14 cellular contexts compared by ENCODE assay signal in genomic region chr14:99572173-99572999, GRCh38. TPM values are rescaled to one million over a fixed set of nuclear protein-coding genes. Genes with fewer than 3 reads are reported as not detected.
DNase-seq lines count a peak whose midpoint lies in the region; ATAC-seq and TF ChIP-seq lines count a peak whose summit lies in the region.
"Had no signal": no experiment of that assay in that cellular context is flagged by ENCODE, and none has a peak within 500 bp of the region (broad histone marks: within the 10 kb centered on the region; RNA-seq: fewer than 3 reads in every experiment).

No MANE protein-coding gene starts in this region.

- TF ChIP-seq CTCF in BE2C (IDR thresholded peaks at IDR 0.05; ENCODE audit: low read depth, low read length): no peak
- no peak for TF ChIP-seq CTCF in colonic mucosa (IDR thresholded peaks at IDR 0.05)
- TF ChIP-seq CTCF in nephron progenitor cell (IDR thresholded peaks at IDR 0.05): no peak
- TF ChIP-seq CTCF in left lung (IDR thresholded peaks at IDR 0.05): no peak

- no peak overlapping the region for H3K9ac ChIP-seq in colonic mucosa (ENCODE audit: low read depth in 2 of 2, low read length in 2 of 2)

- no peaks in the 10 kb centered on the region for H3K36me3 Mint-ChIP-seq in nephron progenitor cell (ENCODE audit: low read depth)
- no peaks in the 10 kb centered on the region for H3K36me3 Mint-ChIP-seq in activated CD4-positive, alpha-beta T cell treated with anti-CD3 and anti-CD28 coated beads, Interleukin-2, amount 10 ng/mL, durations not matched to agents 24 days and 14 days (ENCODE audit: low read depth)

- intact Hi-C loops in colonic mucosa (cut with DNase I): no loop called here
- intact Hi-C loops in activated CD4-positive, alpha-beta T cell treated with anti-CD3 and anti-CD28 coated beads, Interleukin-2, amount 10 ng/mL, durations not matched to agents 24 days and 14 days (cut with micrococcal nuclease): no loop called here
- intact Hi-C loops in left lung (cut with DNase I): no loop called here

- H3K27me3 ChIP-seq in BE2C: no peaks in the 10 kb centered on the region
- H3K27me3 ChIP-seq in colonic mucosa: no peaks in the 10 kb centered on the region
- H3K27me3 ChIP-seq in left lung: no peaks in the 10 kb centered on the region

- no peak for ATAC-seq in left lung
- ATAC-seq in stimulated activated naive CD8-positive, alpha-beta T cell treated with anti-CD3 and anti-CD28 coated beads, Interleukin-15, amount 100 ng/mL, for 72 hours: no peak
- ATAC-seq: activated T-cell treated with anti-CD3 and anti-CD28 coated beads, Interleukin-2, amount 50 U/mL, for 4 hours had no signal

- H3K4me1 Mint-ChIP-seq in nephron progenitor cell: peaks cover 100% of the 10 kb centered on the region
- no peaks in the 10 kb centered on the region for H3K4me1 Mint-ChIP-seq in activated CD4-positive, alpha-beta T cell treated with anti-CD3 and anti-CD28 coated beads, Interleukin-2, amount 10 ng/mL, durations not matched to agents 24 days and 14 days
- peaks cover 33% of the 10 kb centered on the region for H3K4me1 Mint-ChIP-seq in stimulated activated naive CD8-positive, alpha-beta T cell treated with anti-CD3 and anti-CD28 coated beads, Interleukin-15, amount 100 ng/mL, for 72 hours

- no peaks in the 10 kb centered on the region for H3K27me3 Mint-ChIP-seq in nephron progenitor cell (ENCODE audit: low read depth, poor library complexity)
- no peaks in the 10 kb centered on the region for H3K27me3 Mint-ChIP-seq in activated CD4-positive, alpha-beta T cell treated with anti-CD3 and anti-CD28 coated beads, Interleukin-2, amount 10 ng/mL, durations not matched to agents 24 days and 14 days
- H3K27me3 Mint-ChIP-seq in stimulated activated naive CD8-positive, alpha-beta T cell treated with anti-CD3 and anti-CD28 coated beads, Interleukin-15, amount 100 ng/mL, for 72 hours: no peaks in the 10 kb centered on the region

- H3K36me3 ChIP-seq in BE2C (peaks cover 4% of the 10 kb centered on the region; the same call in 1 of the 2 replicates), colonic mucosa (no peaks in the 10 kb centered on the region), left lung (no peaks in the 10 kb centered on the region)

- peak overlapping the region; percentile 50 for H3K4me3 Mint-ChIP-seq in nephron progenitor cell
- no peak overlapping the region for H3K4me3 Mint-ChIP-seq in activated CD4-positive, alpha-beta T cell treated with anti-CD3 and anti-CD28 coated beads, Interleukin-2, amount 10 ng/mL, durations not matched to agents 24 days and 14 days
- no peak overlapping the region for H3K4me3 Mint-ChIP-seq in stimulated activated naive CD8-positive, alpha-beta T cell treated with anti-CD3 and anti-CD28 coated beads, Interleukin-15, amount 100 ng/mL, for 72 hours
- H3K4me3 Mint-ChIP-seq: activated T-cell treated with anti-CD3 and anti-CD28 coated beads, Interleukin-2, amount 50 U/mL, for 4 hours had no signal

- peak overlapping the region; percentile 33 for H3K27ac ChIP-seq in colonic mucosa
- no peak overlapping the region for H3K27ac ChIP-seq in left lung

- H3K27ac Mint-ChIP-seq in nephron progenitor cell: no peak overlapping the region
- no peak overlapping the region for H3K27ac Mint-ChIP-seq in activated CD4-positive, alpha-beta T cell treated with anti-CD3 and anti-CD28 coated beads, Interleukin-2, amount 10 ng/mL, durations not matched to agents 24 days and 14 days
- peak overlapping the region in 1 of 2 donors; percentile 89 for H3K27ac Mint-ChIP-seq in stimulated activated naive CD8-positive, alpha-beta T cell treated with anti-CD3 and anti-CD28 coated beads, Interleukin-15, amount 100 ng/mL, for 72 hours

- H3K4me1 ChIP-seq in BE2C (peaks cover 93% of the 10 kb centered on the region), colonic mucosa (peaks cover 55% of the 10 kb centered on the region), left lung (peaks cover 30 to 58% of the 10 kb centered on the region in 2 donors)

- H3K9me3 Mint-ChIP-seq in nephron progenitor cell: no peaks in the 10 kb centered on the region
- no peaks in the 10 kb centered on the region for H3K9me3 Mint-ChIP-seq in activated CD4-positive, alpha-beta T cell treated with anti-CD3 and anti-CD28 coated beads, Interleukin-2, amount 10 ng/mL, durations not matched to agents 24 days and 14 days
- no peaks in the 10 kb centered on the region for H3K9me3 Mint-ChIP-seq in stimulated activated naive CD8-positive, alpha-beta T cell treated with anti-CD3 and anti-CD28 coated beads, Interleukin-15, amount 100 ng/mL, for 72 hours
- H3K9me3 Mint-ChIP-seq: activated T-cell treated with anti-CD3 and anti-CD28 coated beads, Interleukin-2, amount 50 U/mL, for 4 hours had no signal

- H3K9me3 ChIP-seq in BE2C (no peaks in the 10 kb centered on the region), colonic mucosa (no peaks in the 10 kb centered on the region), left lung (no peaks in the 10 kb centered on the region)

- peak; percentile 70 for DNase-seq in BE2C
- DNase-seq in NCI-H146 (lab: John Stamatoyannopoulos, UW): peak; percentile 92
- DNase-seq in colonic mucosa: peak; percentile 65
- no peak for DNase-seq in nephron progenitor cell
- DNase-seq in activated CD4-positive, alpha-beta T cell treated with anti-CD3 and anti-CD28 coated beads, Interleukin-2, amount 10 ng/mL, durations not matched to agents 24 days and 14 days: no peak
- DNase-seq in COLO829 (ENCODE audit: low spot score): no peak
- DNase-seq in left lung: no peak
- no peak for DNase-seq in stimulated activated naive CD8-positive, alpha-beta T cell treated with anti-CD3 and anti-CD28 coated beads, Interleukin-15, amount 100 ng/mL, for 72 hours
- DNase-seq: activated T-cell treated with anti-CD3 and anti-CD28 coated beads, Interleukin-2, amount 50 U/mL, for 4 hours; C1 segment of cervical spinal cord; foreskin fibroblast; NCI-H226; stimulated activated naive CD4-positive, alpha-beta T cell; T1000 had no signal

- H3K4me3 ChIP-seq in BE2C (ENCODE audit: low read depth, low read length) (peak overlapping the region; percentile 19), colonic mucosa (no peak overlapping the region), left lung (no peak overlapping the region)

RNA-seq across cellular contexts. Expression of gene CCDC85C, which starts 31.6 kb away (rescaled TPM):
- 66.5 TPM for polyA plus RNA-seq in BE2C (2012; ENCODE audit: insufficient read depth, insufficient read length, low read depth)
- 10 to 100 TPM; 54.0 to 73.4 TPM for total RNA-seq in colonic mucosa
- 6.7 TPM in 2 replicates for total RNA-seq in activated CD4-positive, alpha-beta T cell treated with anti-CD3 and anti-CD28 coated beads, Interleukin-2, amount 10 ng/mL, durations not matched to agents 24 days and 14 days
- 10 to 100 TPM; 16.4 to 19.0 TPM for total RNA-seq in left lung

Comparison
In these comparisons a context has a peak if more than half of its experiments do, and no peak if none do; other contexts are left out.
1. DNase-seq: peak in BE2C (single experiment), NCI-H146 (single experiment) and colonic mucosa (single experiment); none in nephron progenitor cell (single experiment), activated CD4-positive, alpha-beta T cell treated with anti-CD3 and anti-CD28 coated beads, Interleukin-2, amount 10 ng/mL, durations not matched to agents 24 days and 14 days (single experiment), COLO829 (single experiment), left lung (0 of 2) and stimulated activated naive CD8-positive, alpha-beta T cell treated with anti-CD3 and anti-CD28 coated beads, Interleukin-15, amount 100 ng/mL, for 72 hours (0 of 2).